19 cellular contexts compared by ENCODE assay signal in genomic region chr3:139235192-139235591, GRCh38.
DNase-seq lines count a peak whose midpoint lies in the region; ATAC-seq and TF ChIP-seq lines count a peak whose summit lies in the region.
"Had no signal": no experiment of that assay in that cellular context is flagged by ENCODE, and none has a peak within 500 bp of the region (broad histone marks: within the 10 kb centered on the region; RNA-seq: fewer than 3 reads in every experiment).

No MANE protein-coding gene starts in this region.

- H3K27ac ChIP-seq in epithelial cell of prostate: peak overlapping the region; percentile 24
- no peak overlapping the region for H3K27ac ChIP-seq in trophoblast cell (ENCODE audit: low read depth, low read length)
- no peak overlapping the region for H3K27ac ChIP-seq in RWPE1
- H3K27ac ChIP-seq: BLaER1, KMS-11, SJSA1 had no signal

- no peak overlapping the region for H2BK12ac ChIP-seq in trophoblast cell (ENCODE audit: low read length)

- H3K4me3 ChIP-seq in NB4 (ENCODE audit: low read depth, low read length) (no peak overlapping the region), trophoblast cell (ENCODE audit: low read depth, low read length) (no peak overlapping the region)
- H3K4me3 ChIP-seq: BLaER1, SJSA1 had no signal

- no peak overlapping the region for H4K12ac ChIP-seq in trophoblast cell (ENCODE audit: low read depth, low read length)

- H4K91ac ChIP-seq in trophoblast cell (ENCODE audit: low read depth, low read length): no peak overlapping the region

- no peak overlapping the region for H3K9ac ChIP-seq in trophoblast cell (ENCODE audit: low read length)
- H3K9ac ChIP-seq: BLaER1, KMS-11 had no signal

- no peaks in the 10 kb centered on the region for H3K9me3 Mint-ChIP-seq in stimulated activated effector memory CD8-positive, alpha-beta T cell treated with anti-CD3 and anti-CD28 coated beads, Interleukin-12 subunit alpha, Interleukin-12 subunit beta, amount 100 ng/mL, for 72 hours
- H3K9me3 Mint-ChIP-seq: CD4-positive, alpha-beta T cell had no signal

- H3K79me2 ChIP-seq in trophoblast cell (ENCODE audit: control insufficient read depth, insufficient read depth, low read length, poor library complexity): no peaks in the 10 kb centered on the region

- H4K8ac ChIP-seq in trophoblast cell (ENCODE audit: low read depth, low read length): no peak overlapping the region

- no peak for TF ChIP-seq POLR2A in NB4 (IDR thresholded peaks at IDR 0.05; ENCODE audit: extremely low read depth, insufficient read length)

- DNase-seq in SIG-M5 treated with dmso at 0.1 percent for 504 hours (lab: John Stamatoyannopoulos, UW; ENCODE audit: unreplicated experiment) (peak; percentile 7), SIG-M5 (lab: John Stamatoyannopoulos, UW) (no peak), NB4 (ENCODE audit: low read depth) (peak; percentile 34), epithelial cell of prostate (ENCODE audit: low read depth, low spot score) (no peak), trophoblast cell (no peak), RWPE1 (ENCODE audit: low spot score) (no peak), mesenteric fat pad (ENCODE audit: low spot score) (no peak)
- DNase-seq in stimulated activated effector memory CD8-positive, alpha-beta T cell treated with anti-CD3 and anti-CD28 coated beads, Interleukin-12 subunit alpha, Interleukin-12 subunit beta, amount 100 ng/mL, for 72 hours (ENCODE audit: low spot score in 2 of 2): peak in 1 of 2 donors; percentile 35
- DNase-seq: CD4-positive, alpha-beta T cell; DMS53; IMR-90; MM.1S; NCI-H2029 treated with DMSO at 0.1 percent for 48 hours; NCI-H446 treated with DMSO at 0.1 percent for 48 hours; NCI-H526; OCI-M1 had no signal

- POLR2A ChIA-PET in RWPE1 (lab: Yijun Ruan, JAX; ENCODE audit: low non-redundant PET): no interaction called here

- H3K36me3 Mint-ChIP-seq in stimulated activated effector memory CD8-positive, alpha-beta T cell treated with anti-CD3 and anti-CD28 coated beads, Interleukin-12 subunit alpha, Interleukin-12 subunit beta, amount 100 ng/mL, for 72 hours: no peaks in the 10 kb centered on the region

- no peak overlapping the region for H3K4me3 Mint-ChIP-seq in stimulated activated effector memory CD8-positive, alpha-beta T cell treated with anti-CD3 and anti-CD28 coated beads, Interleukin-12 subunit alpha, Interleukin-12 subunit beta, amount 100 ng/mL, for 72 hours
- H3K4me3 Mint-ChIP-seq: CD4-positive, alpha-beta T cell had no signal

- ATAC-seq in stimulated activated effector memory CD8-positive, alpha-beta T cell treated with anti-CD3 and anti-CD28 coated beads, Interleukin-12 subunit alpha, Interleukin-12 subunit beta, amount 100 ng/mL, for 72 hours: peak; percentile 38

- CTCF ChIA-PET in RWPE1 (lab: Yijun Ruan, JAX): no interaction called here

- no peaks in the 10 kb centered on the region for H3K27me3 ChIP-seq in trophoblast cell (ENCODE audit: insufficient read depth, low read length)
- H3K27me3 ChIP-seq: BLaER1 had no signal

- H3K4me1 Mint-ChIP-seq in stimulated activated effector memory CD8-positive, alpha-beta T cell treated with anti-CD3 and anti-CD28 coated beads, Interleukin-12 subunit alpha, Interleukin-12 subunit beta, amount 100 ng/mL, for 72 hours: no peaks in the 10 kb centered on the region

- H2AK5ac ChIP-seq in trophoblast cell (ENCODE audit: low read length): no peak overlapping the region

- no peaks in the 10 kb centered on the region for H3K9me3 ChIP-seq in trophoblast cell (ENCODE audit: insufficient read depth, low read depth, low read length)
- H3K9me3 ChIP-seq: BLaER1, SJSA1 had no signal

- no peak overlapping the region for H3K27ac Mint-ChIP-seq in stimulated activated effector memory CD8-positive, alpha-beta T cell treated with anti-CD3 and anti-CD28 coated beads, Interleukin-12 subunit alpha, Interleukin-12 subunit beta, amount 100 ng/mL, for 72 hours
- H3K27ac Mint-ChIP-seq: CD4-positive, alpha-beta T cell had no signal

- H3K4ac ChIP-seq in trophoblast cell (ENCODE audit: low read depth, low read length): no peak overlapping the region

- H2AFZ ChIP-seq in trophoblast cell (ENCODE audit: insufficient read depth, low read length, poor library complexity): no peak overlapping the region

- H2BK5ac ChIP-seq in trophoblast cell (ENCODE audit: low read depth, low read length, poor library complexity): no peak overlapping the region

- H3K36me3 ChIP-seq in trophoblast cell (ENCODE audit: control insufficient read depth in 1 of 2, insufficient read depth in 2 of 2, low read length in 2 of 2): no peaks in the 10 kb centered on the region
- H3K36me3 ChIP-seq: BLaER1, SJSA1 had no signal

- no CpG with 5 or more reads among the region's 1 CpG for WGBS in trophoblast cell (ENCODE audit: extremely low coverage, insufficient coverage, insufficient read length)

- no peak overlapping the region for H3K4me2 ChIP-seq in trophoblast cell (ENCODE audit: low read length)
- H3K4me2 ChIP-seq: BLaER1, KMS-11 had no signal

- no peak overlapping the region for H3K14ac ChIP-seq in trophoblast cell (ENCODE audit: low read length)

- H2BK120ac ChIP-seq in trophoblast cell (ENCODE audit: insufficient read depth, low read length, poor library complexity): no peak overlapping the region

- TF ChIP-seq CTCF in NB4 (IDR thresholded peaks at IDR 0.05; ENCODE audit: low read depth, low read length) (no peak), RWPE1 (conservative IDR thresholded peaks at IDR 0.05; ENCODE audit: low read depth) (no peak)

- H3K23ac ChIP-seq in trophoblast cell (ENCODE audit: low read length): no peak overlapping the region

- H3K79me1 ChIP-seq in trophoblast cell (ENCODE audit: low read length): no peaks in the 10 kb centered on the region

- peaks cover 9 to 10% of the 10 kb centered on the region in 2 experiments for H3K4me1 ChIP-seq in trophoblast cell (ENCODE audit: control insufficient read depth in 1 of 2, insufficient read depth in 2 of 2, low read length in 2 of 2)
- H3K4me1 ChIP-seq: BLaER1, SJSA1 had no signal

- H3K18ac ChIP-seq in trophoblast cell (ENCODE audit: low read length): no peak overlapping the region

Comparison
In these comparisons a context has a peak if more than half of its experiments do, and no peak if none do; other contexts are left out.
1. DNase-seq: peak in SIG-M5 treated with dmso at 0.1 percent for 504 hours (single experiment) and NB4 (single experiment); none in SIG-M5 (single experiment), epithelial cell of prostate (single experiment), trophoblast cell (0 of 2), RWPE1 (single experiment) and mesenteric fat pad (single experiment).